9 cellular contexts compared by ENCODE assay signal in the genomic region with DNA sequence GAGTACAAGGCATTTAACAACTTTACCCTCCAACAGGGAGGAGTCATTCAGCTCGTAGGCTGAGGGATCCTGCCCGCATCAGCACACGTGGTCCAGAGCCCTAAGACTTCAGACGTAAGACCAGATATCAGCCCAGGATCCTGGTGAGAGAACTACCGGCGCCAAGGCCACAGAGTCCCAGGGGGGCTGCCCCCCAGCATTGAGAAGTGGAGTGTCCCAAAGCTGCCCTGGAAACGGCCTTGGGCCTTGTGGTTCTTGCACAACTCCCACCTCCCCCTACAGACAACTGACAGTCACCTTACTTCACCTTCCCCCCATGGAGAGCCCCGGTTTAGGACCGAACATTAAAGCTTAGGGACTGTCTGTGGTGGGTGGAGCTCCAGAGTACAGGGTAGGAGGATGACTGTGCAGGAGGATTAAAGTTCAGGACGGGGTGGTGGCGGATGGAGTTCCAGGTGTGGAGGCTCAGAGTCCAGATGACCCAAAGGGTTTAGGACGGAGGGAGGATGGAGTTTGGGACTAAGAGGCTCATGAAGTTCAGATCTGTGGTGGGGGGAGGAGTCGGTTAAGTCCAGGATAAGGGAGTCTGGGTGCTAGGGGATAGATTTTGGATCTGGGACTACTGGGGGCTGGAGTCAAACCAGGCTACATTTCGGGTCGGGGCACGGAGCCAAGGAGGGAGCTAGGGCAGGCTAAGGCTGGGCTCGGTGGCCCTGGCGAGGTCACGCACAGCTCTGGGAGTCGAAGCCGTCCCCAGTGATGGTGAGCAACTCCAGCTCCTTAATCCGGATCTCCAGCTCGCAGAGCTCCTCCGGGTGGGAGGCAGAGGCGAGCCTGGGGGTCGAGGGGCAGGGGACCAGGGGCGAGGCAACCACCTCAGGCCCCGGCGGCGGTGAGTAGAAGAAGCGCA. TPM values are rescaled to one million over a fixed set of nuclear protein-coding genes. Genes with fewer than 3 reads are reported as not detected.
DNase-seq lines count a peak whose midpoint lies in the region; ATAC-seq and TF ChIP-seq lines count a peak whose summit lies in the region.
"Had no signal": no experiment of that assay in that cellular context is flagged by ENCODE, and none has a peak within 500 bp of the region (broad histone marks: within the 10 kb centered on the region; RNA-seq: fewer than 3 reads in every experiment).

No MANE protein-coding gene starts in this region.

- no peaks in the 10 kb centered on the region for H3K36me3 Mint-ChIP-seq in activated CD4-positive, alpha-beta memory T cell treated with anti-CD3 and anti-CD28 coated beads, Interleukin-2, amount 10 ng/mL, durations not matched to agents 7 days and 5 days (ENCODE audit: low read depth)

- H3K4me1 ChIP-seq in HEK293 (ENCODE audit: control insufficient read depth, insufficient read depth, low read length): no peaks in the 10 kb centered on the region
- peaks cover 73% of the 10 kb centered on the region for H3K4me1 ChIP-seq in skeletal muscle satellite cell (ENCODE audit: control insufficient read depth, insufficient read depth, low read length)

- H3K4me2 ChIP-seq in skeletal muscle satellite cell (ENCODE audit: low read length): peak overlapping the region; percentile 74

- peak overlapping the region; percentile 71 for H3K4me3 Mint-ChIP-seq in activated CD4-positive, alpha-beta memory T cell treated with anti-CD3 and anti-CD28 coated beads, Interleukin-2, amount 10 ng/mL, durations not matched to agents 7 days and 5 days

- peak overlapping the region; percentile 79 for H3K9ac ChIP-seq in skeletal muscle satellite cell (ENCODE audit: low read depth, low read length)

- TF ChIP-seq CTCF in HEK293 (tag by site-specific recombination; IDR thresholded peaks at IDR 0.05): no peak

- intact Hi-C loops in left ventricle myocardium superior (cut with micrococcal nuclease): no loop called here

- POLR2A ChIA-PET in HEK293 (lab: Yijun Ruan, JAX): interaction anchor here (0.5 to 2.9 kb wide), 4 partner anchors 8 to 180 kb away, joined by 3 to 19 read pairs (median 10); a partner anchor contains a TSS
- POLR2A ChIA-PET in activated CD4-positive, alpha-beta memory T cell treated with anti-CD3 and anti-CD28 coated beads, Interleukin-2, amount 10 ng/mL, durations not matched to agents 7 days and 5 days (lab: Charles Lee): interaction anchor here (1.1 to 3.0 kb wide), 6 partner anchors 10 to 538 kb away, joined by 3 to 30 read pairs (median 6); a partner anchor contains a TSS

- no peak overlapping the region for H3K27ac ChIP-seq in HEK293 (ENCODE audit: extremely low read depth, low read depth, low read length)

- H3K27me3 ChIP-seq in skeletal muscle satellite cell (ENCODE audit: control insufficient read depth, insufficient read depth, low read length): no peaks in the 10 kb centered on the region

- no peaks in the 10 kb centered on the region for H3K9me3 Mint-ChIP-seq in activated CD4-positive, alpha-beta memory T cell treated with anti-CD3 and anti-CD28 coated beads, Interleukin-2, amount 10 ng/mL, durations not matched to agents 7 days and 5 days

- peaks cover 27% of the 10 kb centered on the region for H3K27me3 Mint-ChIP-seq in activated CD4-positive, alpha-beta memory T cell treated with anti-CD3 and anti-CD28 coated beads, Interleukin-2, amount 10 ng/mL, durations not matched to agents 7 days and 5 days

- H3K9me3 ChIP-seq in HEK293 (ENCODE audit: control insufficient read depth, insufficient read depth, low read depth, low read length) (no peaks in the 10 kb centered on the region), skeletal muscle satellite cell (replicated peaks; ENCODE audit: low read length) (no peaks in the 10 kb centered on the region)

- CTCF ChIA-PET in HEK293 (lab: Yijun Ruan, JAX): interaction anchor here (2.9 kb wide), 1 partner anchor 43 kb away, joined by 11 read pairs; no protein-coding TSS in a partner anchor
- CTCF ChIA-PET in activated CD4-positive, alpha-beta memory T cell treated with anti-CD3 and anti-CD28 coated beads, Interleukin-2, amount 10 ng/mL, durations not matched to agents 7 days and 5 days (lab: Charles Lee): interaction anchor here (0.5 to 3.0 kb wide), 5 partner anchors 8 to 263 kb away, joined by 3 to 10 read pairs (median 3); no protein-coding TSS in a partner anchor

- DNase-seq in activated CD4-positive, alpha-beta memory T cell treated with anti-CD3 and anti-CD28 coated beads, Interleukin-2, amount 10 ng/mL, durations not matched to agents 7 days and 5 days: no peak
- peak; percentile 67 for DNase-seq in left ventricle myocardium superior
- no peak for DNase-seq in medulla oblongata (ENCODE audit: extremely low spot score)

- no peak overlapping the region for H3K4me3 ChIP-seq in HEK293 (ENCODE audit: low read depth, low read length)
- peak overlapping the region; percentile 55 for H3K4me3 ChIP-seq in skeletal muscle satellite cell (ENCODE audit: low read length)

- no peaks in the 10 kb centered on the region for H3K36me3 ChIP-seq in HEK293 (ENCODE audit: control insufficient read depth in 2 of 2, insufficient read depth in 1 of 2, low read length in 2 of 2)
- peaks cover 12% of the 10 kb centered on the region for H3K36me3 ChIP-seq in skeletal muscle satellite cell (ENCODE audit: insufficient read depth, low read length)

- peaks cover 21% of the 10 kb centered on the region for H3K4me1 Mint-ChIP-seq in activated CD4-positive, alpha-beta memory T cell treated with anti-CD3 and anti-CD28 coated beads, Interleukin-2, amount 10 ng/mL, durations not matched to agents 7 days and 5 days

- peak overlapping the region; percentile 63 for H3K27ac Mint-ChIP-seq in activated CD4-positive, alpha-beta memory T cell treated with anti-CD3 and anti-CD28 coated beads, Interleukin-2, amount 10 ng/mL, durations not matched to agents 7 days and 5 days

- ATAC-seq in left ventricle myocardium superior (no peak), HG02610 (IDR thresholded peaks at IDR 0.05; ENCODE audit: unreplicated experiment) (no peak), GM21786 (IDR thresholded peaks at IDR 0.05; ENCODE audit: unreplicated experiment) (no peak), GM18873 (IDR thresholded peaks at IDR 0.05; ENCODE audit: low FRiP score, unreplicated experiment) (no peak)

TF ChIP-seq in HEK293, 187 proteins besides CTCF, POLR2A, EP300 and RAD21:
- TF ChIP-seq ZFP3 (tag by site-specific recombination; IDR thresholded peaks at IDR 0.05; ENCODE audit: low read depth) (no peak), GLIS1 (tag by site-specific recombination; IDR thresholded peaks at IDR 0.05) (peak; percentile 60), ZFHX2 (tag by site-specific recombination; conservative IDR thresholded peaks at IDR 0.05) (0 out of 2 replicates have a peak, but pooled peaks have one; percentile 11), ZNF624 (tag by site-specific recombination; IDR thresholded peaks at IDR 0.05) (no peak)
- TF ChIP-seq, protein P1, sequence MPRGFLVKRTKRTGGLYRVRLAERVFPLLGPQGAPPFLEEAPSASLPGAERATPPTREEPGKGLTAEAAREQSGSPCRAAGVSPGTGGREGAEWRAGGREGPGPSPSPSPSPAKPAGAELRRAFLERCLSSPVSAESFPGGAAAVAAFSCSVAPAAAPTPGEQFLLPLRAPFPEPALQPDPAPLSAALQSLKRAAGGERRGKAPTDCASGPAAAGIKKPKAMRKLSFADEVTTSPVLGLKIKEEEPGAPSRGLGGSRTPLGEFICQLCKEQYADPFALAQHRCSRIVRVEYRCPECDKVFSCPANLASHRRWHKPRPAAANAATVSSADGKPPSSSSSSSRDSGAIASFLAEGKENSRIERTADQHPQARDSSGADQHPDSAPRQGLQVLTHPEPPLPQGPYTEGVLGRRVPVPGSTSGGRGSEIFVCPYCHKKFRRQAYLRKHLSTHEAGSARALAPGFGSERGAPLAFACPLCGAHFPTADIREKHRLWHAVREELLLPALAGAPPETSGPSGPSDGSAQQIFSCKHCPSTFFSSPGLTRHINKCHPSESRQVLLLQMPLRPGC (tag by site-specific recombination; IDR thresholded peaks at IDR 0.05): no peak
TF ChIP-seq in HEK293: peak in this region for 2.

RNA-seq across cellular contexts. Expression of a gene that starts 0.9 kb away (rescaled TPM):
- total RNA-seq in activated CD4-positive, alpha-beta memory T cell treated with anti-CD3 and anti-CD28 coated beads, Interleukin-2, amount 10 ng/mL, durations not matched to agents 7 days and 5 days: not detected
- not detected for total RNA-seq in left ventricle myocardium superior
- not detected in 2 replicates for total RNA-seq in skeletal muscle satellite cell (2012; rRNA removed)
- total RNA-seq: temporal lobe had no signal

RNA-seq across cellular contexts. Expression of a gene that starts 36.5 kb away (rescaled TPM):
- 100 to 1,000 TPM; 153 to 158 TPM for total RNA-seq in activated CD4-positive, alpha-beta memory T cell treated with anti-CD3 and anti-CD28 coated beads, Interleukin-2, amount 10 ng/mL, durations not matched to agents 7 days and 5 days
- 814 TPM for total RNA-seq in left ventricle myocardium superior
- total RNA-seq in skeletal muscle satellite cell (2012; rRNA removed): 384 and 517 TPM in 2 replicates
